13 cellular contexts compared by ENCODE assay signal in genomic region chr16:77963185-77964044, GRCh38. TPM values are rescaled to one million over a fixed set of nuclear protein-coding genes. Genes with fewer than 3 reads are reported as not detected.
DNase-seq lines count a peak whose midpoint lies in the region; ATAC-seq and TF ChIP-seq lines count a peak whose summit lies in the region.
"Had no signal": no experiment of that assay in that cellular context is flagged by ENCODE, and none has a peak within 500 bp of the region (broad histone marks: within the 10 kb centered on the region; RNA-seq: fewer than 3 reads in every experiment).

No MANE protein-coding gene starts in this region.

- H3K4me3 Mint-ChIP-seq in Caco-2 (ENCODE audit: unreplicated experiment) (no peak overlapping the region), endodermal cell (no peak overlapping the region)

- H3K79me2 ChIP-seq in Karpas-422 (ENCODE audit: low read length), result no peaks in the 10 kb centered on the region

- H3K9me2 ChIP-seq in Karpas-422 (replicated peaks; ENCODE audit: insufficient read depth, low read length), result no peaks in the 10 kb centered on the region

- peak; percentile 51 for ATAC-seq in GM21423 (IDR thresholded peaks at IDR 0.05; ENCODE audit: unreplicated experiment)
- ATAC-seq in HG03520 (IDR thresholded peaks at IDR 0.05; ENCODE audit: unreplicated experiment), result peak; percentile 77
- no peak for ATAC-seq in aorta (ENCODE audit: low FRiP score)
- ATAC-seq: heart left ventricle had no signal

- H4K20me1 ChIP-seq in Karpas-422 (ENCODE audit: insufficient read depth, low read depth, low read length), result no peaks in the 10 kb centered on the region

- H3K27me3 Mint-ChIP-seq in Caco-2 (ENCODE audit: insufficient read depth, unreplicated experiment), result peaks cover 12% of the 10 kb centered on the region
- H3K27me3 Mint-ChIP-seq in endodermal cell (ENCODE audit: insufficient read depth), result peaks cover 21% of the 10 kb centered on the region

- H3K27me3 ChIP-seq in Caco-2 (replicated peaks; ENCODE audit: control insufficient read depth, insufficient read depth, low read length) (no peaks in the 10 kb centered on the region), endodermal cell (ENCODE audit: control insufficient read depth, insufficient read depth, low read length, poor library complexity, severe bottlenecking) (no peaks in the 10 kb centered on the region), aorta (ENCODE audit: control insufficient read depth in 1 of 2, insufficient read depth in 2 of 2, low read length in 1 of 2) (no peaks in the 10 kb centered on the region), Karpas-422 (ENCODE audit: low read length) (no peaks in the 10 kb centered on the region; the same call in 1 of the 2 replicates)
- H3K27me3 ChIP-seq: uterus had no signal

- H3K36me3 ChIP-seq in Caco-2 (ENCODE audit: control insufficient read depth, insufficient read depth, low read length) (no peaks in the 10 kb centered on the region), endodermal cell (ENCODE audit: control insufficient read depth, insufficient read depth, low read length) (no peaks in the 10 kb centered on the region), aorta (ENCODE audit: control insufficient read depth in 1 of 2, insufficient read depth in 2 of 2, low read length in 1 of 2) (no peaks in the 10 kb centered on the region), Karpas-422 (ENCODE audit: insufficient read depth, low read length) (no peaks in the 10 kb centered on the region)
- H3K36me3 ChIP-seq: heart left ventricle, uterus had no signal

- no peak for DNase-seq in Caco-2
- DNase-seq in endodermal cell, result peak; percentile 89
- DNase-seq in aorta, result no peak
- DNase-seq in Karpas-422, result no peak
- no peak for DNase-seq in NCI-H510A treated with DMSO at 0.1 percent for 48 hours (lab: John Stamatoyannopoulos, UW)
- DNase-seq in effector CD8-positive, alpha-beta T cell (lab: John Stamatoyannopoulos, UW), result no peak
- DNase-seq: activated CD4-positive, alpha-beta T cell treated with anti-CD3 and anti-CD28 coated beads, Interleukin-2, amount 50 U/mL, for 4 hours; heart left ventricle; NCI-H774; uterus had no signal

- H3K36me3 Mint-ChIP-seq in Caco-2 (ENCODE audit: insufficient read depth, unreplicated experiment) (no peaks in the 10 kb centered on the region), endodermal cell (ENCODE audit: low read depth) (no peaks in the 10 kb centered on the region)

- BruUV-seq in Caco-2 (replicated peaks; lab: Mats Ljungman, UMichigan), result no TSS peak

- H3K27ac ChIP-seq in endodermal cell (ENCODE audit: low read depth, low read length) (no peak overlapping the region), aorta (ENCODE audit: low read depth in 1 of 2, low read length in 2 of 2) (no peak overlapping the region), Karpas-422 (ENCODE audit: low read length) (no peak overlapping the region)
- H3K27ac ChIP-seq: heart left ventricle, uterus had no signal

- TF ChIP-seq CTCF in Caco-2 (IDR thresholded peaks at IDR 0.05; ENCODE audit: insufficient read depth in 1 of 2, low read depth in 1 of 2, low read length in 1 of 2, severe bottlenecking in 1 of 2, unreplicated experiment in 1 of 2), result no peak
- TF ChIP-seq CTCF in endodermal cell (conservative IDR thresholded peaks at IDR 0.05), result no peak

- WGBS in endodermal cell (ENCODE audit: insufficient coverage in 1 of 2, insufficient read length in 1 of 2), 2 experiments, result 54 to 58% methylated on average over 6 to 16 of the region's 16 CpGs
- WGBS in aorta, 2 donors, result 48 to 58% methylated on average over 16 of the region's 16 CpGs

- CTCF ChIA-PET in Caco-2 (lab: Charles Lee), result interaction anchor here (0.5 to 0.9 kb wide), 2 partner anchors 12 to 13 kb away, joined by 3 read pairs; no protein-coding TSS in a partner anchor

- H3K9me3 Mint-ChIP-seq in Caco-2 (ENCODE audit: unreplicated experiment) (no peaks in the 10 kb centered on the region), endodermal cell (no peaks in the 10 kb centered on the region)

- H2AFZ ChIP-seq in Karpas-422 (ENCODE audit: low read length), result no peak overlapping the region

- H3K9ac ChIP-seq in endodermal cell (ENCODE audit: extremely low read depth, low read length, poor library complexity, severe bottlenecking) (no peak overlapping the region), Karpas-422 (ENCODE audit: low read length) (no peak overlapping the region)

- H3K4me1 Mint-ChIP-seq in Caco-2 (ENCODE audit: low read depth, unreplicated experiment) (peaks cover 7% of the 10 kb centered on the region), endodermal cell (peaks cover 48% of the 10 kb centered on the region)

- H3K4me3 ChIP-seq in Caco-2 (ENCODE audit: low read depth, low read length) (no peak overlapping the region), endodermal cell (ENCODE audit: low read length) (no peak overlapping the region), aorta (ENCODE audit: low read length in 2 of 2) (no peak overlapping the region), Karpas-422 (ENCODE audit: low read length) (no peak overlapping the region)
- H3K4me3 ChIP-seq: heart left ventricle, uterus had no signal

- H3K9me3 ChIP-seq in Caco-2 (no peaks in the 10 kb centered on the region), endodermal cell (ENCODE audit: control insufficient read depth, low read length) (no peaks in the 10 kb centered on the region), aorta (ENCODE audit: control insufficient read depth, low read length) (no peaks in the 10 kb centered on the region), Karpas-422 (ENCODE audit: low read length) (no peaks in the 10 kb centered on the region)
- H3K9me3 ChIP-seq: heart left ventricle, uterus had no signal

- H3K4me1 ChIP-seq in Caco-2 (0 out of 2 replicates have a peak, but pooled peaks cover 4% of the 10 kb centered on the region), endodermal cell (ENCODE audit: control insufficient read depth, insufficient read depth, low read length) (peaks cover 10% of the 10 kb centered on the region), aorta (ENCODE audit: control insufficient read depth in 1 of 2, insufficient read depth in 2 of 2, low read length in 2 of 2) (no peaks in the 10 kb centered on the region), Karpas-422 (ENCODE audit: low read length) (peaks cover 23% of the 10 kb centered on the region)
- H3K4me1 ChIP-seq: uterus had no signal

- H3K27ac Mint-ChIP-seq in Caco-2 (ENCODE audit: unreplicated experiment) (peak overlapping the region; percentile 16), endodermal cell (peak overlapping the region; percentile 78)

- intact Hi-C loops in Caco-2 (cut with micrococcal nuclease; ENCODE audit: unreplicated experiment) (no loop called here), aorta (cut with DNase I) (loop anchor here in 1 of 2 donors (10.0 kb wide), 1 partner anchor 179 kb away; the partner anchor contains the start of gene VAT1L)

- H3K4me2 ChIP-seq in Karpas-422 (ENCODE audit: low read depth, low read length, poor library complexity, severe bottlenecking), result no peak overlapping the region

- POLR2A ChIA-PET in Caco-2 (lab: Charles Lee), result no interaction called here

RNA-seq across cellular contexts. Expression of gene CLEC3A, which starts 58.9 kb away (rescaled TPM):
- total RNA-seq in Caco-2 (2022), result 1.1 TPM in 2 replicates
- not detected for total RNA-seq in endodermal cell
- 1.3 TPM for polyA plus RNA-seq in endodermal cell (2013, experiment 1 of 2)
- 0.87 TPM for polyA plus RNA-seq in endodermal cell (2013, experiment 2 of 2)
- not detected for total RNA-seq in aorta
- not detected for polyA plus RNA-seq in aorta
- total RNA-seq in Karpas-422 (2014; rRNA removed; shearing (Covaris generic); ENCODE audit: low replicate concordance), result 0.47 TPM in 1 of 2 replicates, not detected in the other
- total RNA-seq: heart left ventricle, uterus had no signal
- polyA plus RNA-seq: adipose tissue, heart left ventricle had no signal
